Comparison of ENCODE assay signal across 2 cellular contexts in genomic region chr11:113907155-113907554, GRCh38.
TF ChIP-seq lines count a peak whose summit lies in the region.

No MANE protein-coding gene starts in this region.

TF ChIP-seq in SK-N-SH, 30 proteins besides CTCF, POLR2A, EP300 and RAD21:
- TF ChIP-seq, protein P1, sequence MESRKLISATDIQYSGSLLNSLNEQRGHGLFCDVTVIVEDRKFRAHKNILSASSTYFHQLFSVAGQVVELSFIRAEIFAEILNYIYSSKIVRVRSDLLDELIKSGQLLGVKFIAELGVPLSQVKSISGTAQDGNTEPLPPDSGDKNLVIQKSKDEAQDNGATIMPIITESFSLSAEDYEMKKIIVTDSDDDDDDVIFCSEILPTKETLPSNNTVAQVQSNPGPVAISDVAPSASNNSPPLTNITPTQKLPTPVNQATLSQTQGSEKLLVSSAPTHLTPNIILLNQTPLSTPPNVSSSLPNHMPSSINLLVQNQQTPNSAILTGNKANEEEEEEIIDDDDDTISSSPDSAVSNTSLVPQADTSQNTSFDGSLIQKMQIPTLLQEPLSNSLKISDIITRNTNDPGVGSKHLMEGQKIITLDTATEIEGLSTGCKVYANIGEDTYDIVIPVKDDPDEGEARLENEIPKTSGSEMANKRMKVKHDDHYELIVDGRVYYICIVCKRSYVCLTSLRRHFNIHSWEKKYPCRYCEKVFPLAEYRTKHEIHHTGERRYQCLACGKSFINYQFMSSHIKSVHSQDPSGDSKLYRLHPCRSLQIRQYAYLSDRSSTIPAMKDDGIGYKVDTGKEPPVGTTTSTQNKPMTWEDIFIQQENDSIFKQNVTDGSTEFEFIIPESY (IDR thresholded peaks at IDR 0.05; ENCODE audit: borderline replicate concordance, low read depth), result no peak
- no peak for TF ChIP-seq MEF2A (IDR thresholded peaks at IDR 0.05; ENCODE audit: borderline replicate concordance, low read depth)
- no peak for TF ChIP-seq TCF12 (IDR thresholded peaks at IDR 0.05)
- TF ChIP-seq TAF1 (IDR thresholded peaks at IDR 0.05; ENCODE audit: borderline replicate concordance, low read depth, low read length), result no peak
- no peak for TF ChIP-seq USF1 (IDR thresholded peaks at IDR 0.05; ENCODE audit: borderline replicate concordance, low read depth)
- no peak for TF ChIP-seq SMC3 (IDR thresholded peaks at IDR 0.05; ENCODE audit: low read depth, low read length)
- no peak for TF ChIP-seq RFX5 (IDR thresholded peaks at IDR 0.05; ENCODE audit: low read length)
- TF ChIP-seq EZH2phosphoT487 (IDR thresholded peaks at IDR 0.05; ENCODE audit: borderline replicate concordance, low read depth), result no peak
- no peak for TF ChIP-seq MXI1 (IDR thresholded peaks at IDR 0.05; ENCODE audit: low read depth, low read length)
- no peak for TF ChIP-seq CHD2 (IDR thresholded peaks at IDR 0.05; ENCODE audit: low read length, partially characterized antibody)
- TF ChIP-seq ELF1 (IDR thresholded peaks at IDR 0.05), result no peak
- TF ChIP-seq FOSL2 (IDR thresholded peaks at IDR 0.05; ENCODE audit: borderline replicate concordance, low read depth), result no peak
- no peak for TF ChIP-seq USF2 (IDR thresholded peaks at IDR 0.05; ENCODE audit: borderline replicate concordance, low read depth, low read length)
- no peak for TF ChIP-seq POLR2AphosphoS5 (IDR thresholded peaks at IDR 0.05; ENCODE audit: low read depth, low read length)

TF ChIP-seq in neural cell, 6 proteins besides CTCF, POLR2A, EP300 and RAD21 (continued from another document):
- TF ChIP-seq REST (IDR thresholded peaks at IDR 0.05; ENCODE audit: borderline replicate concordance), result no peak
